In the genomic region with DNA sequence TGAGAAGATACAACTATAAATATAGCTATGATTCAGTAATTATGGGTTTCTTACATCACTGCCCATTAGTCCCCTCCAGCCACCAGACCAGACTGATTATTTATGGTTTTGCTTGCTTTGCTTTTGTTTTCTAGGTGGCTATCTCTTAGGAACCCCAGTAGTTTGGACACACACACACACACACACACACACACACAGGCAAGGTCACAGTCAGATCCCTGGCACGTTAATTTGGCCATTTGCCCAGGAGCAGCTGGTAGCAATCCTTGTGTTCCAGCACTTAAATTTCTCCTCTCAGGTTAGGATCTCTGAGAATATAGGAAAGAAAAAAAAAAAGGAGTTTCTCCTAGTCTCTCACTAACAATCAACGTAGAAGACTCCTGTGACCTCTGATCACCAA, we compare ENCODE assay signal across 11 cellular contexts.
DNase-seq lines count a peak whose midpoint lies in the region; ATAC-seq and TF ChIP-seq lines count a peak whose summit lies in the region.
"Had no signal": no experiment of that assay in that cellular context is flagged by ENCODE, and none has a peak within 500 bp of the region (broad histone marks: within the 10 kb centered on the region; RNA-seq: fewer than 3 reads in every experiment).

No MANE protein-coding gene starts in this region.

- DNase-seq in DMS53 (lab: John Stamatoyannopoulos, UW), result peak; percentile 56
- no peak for DNase-seq in DMS53 treated with DMSO at 0.1 percent for 48 hours (lab: John Stamatoyannopoulos, UW; ENCODE audit: unreplicated experiment)
- DNase-seq in NCI-H2227 treated with DMSO at 0.1 percent for 48 hours (lab: John Stamatoyannopoulos, UW), result peak; percentile 79
- peak; percentile 51 for DNase-seq in epithelial cell of proximal tubule (ENCODE audit: low read depth)
- DNase-seq in renal cortical epithelial cell (ENCODE audit: low read depth), result peak; percentile 71
- DNase-seq: 8988T, NCI-H1930 had no signal

- no peak overlapping the region for H3K4me3 ChIP-seq in epithelial cell of proximal tubule (ENCODE audit: low read depth, low read length)

- no peak for ATAC-seq in HG03095 (IDR thresholded peaks at IDR 0.05; ENCODE audit: unreplicated experiment)
- no peak for ATAC-seq in HG03135 (IDR thresholded peaks at IDR 0.05; ENCODE audit: unreplicated experiment)
- ATAC-seq in GM21786 (IDR thresholded peaks at IDR 0.05; ENCODE audit: unreplicated experiment), result no peak
- ATAC-seq: activated CD4-positive, CD25-positive, alpha-beta regulatory T cell treated with anti-CD3 and anti-CD28 coated beads, Interleukin-2, amount 50 U/mL, for 24 hours had no signal

- no peak for TF ChIP-seq CTCF in epithelial cell of proximal tubule (conservative IDR thresholded peaks at IDR 0.05; ENCODE audit: low read depth, low read length)
